ENCODE assay signal across 1 cellular context in genomic region chr2:32277674-32278475, GRCh38.
TF ChIP-seq lines count a peak whose summit lies in the region.

YIPF4 (plus strand) TSS chr2:32277904; CDS start chr2:32278156, 252 bp downstream.

TF ChIP-seq in K562, 482 proteins besides CTCF, POLR2A, EP300 and RAD21 (continued from another document and continues in another):
- peak; percentile 84; the same call in 1 of the 2 replicates for TF ChIP-seq ARID4B (CRISPR knock-in tag; IDR thresholded peaks at IDR 0.05)
- no peak for TF ChIP-seq IRF9 (tag; IDR thresholded peaks at IDR 0.05)
- 0 out of 3 replicates have a peak, but pooled peaks of 1 of the 2 experiments have one; percentile 27 for TF ChIP-seq CBX3 (IDR thresholded peaks at IDR 0.05; ENCODE audit: borderline replicate concordance in 1 of 2, low read length in 2 of 2)
- TF ChIP-seq POLR2H (tag; IDR thresholded peaks at IDR 0.05; ENCODE audit: low read depth): peak; percentile 82
- peak; percentile 84 for TF ChIP-seq GABPB1 (CRISPR knock-in tag; IDR thresholded peaks at IDR 0.05)
- peak; percentile 75; the same call in 1 of the 2 replicates for TF ChIP-seq TARDBP (IDR thresholded peaks at IDR 0.05)
- peak; percentile 60; the same call in 1 of the 2 replicates for TF ChIP-seq PML (IDR thresholded peaks at IDR 0.05; ENCODE audit: low read length)
- TF ChIP-seq LEF1 (IDR thresholded peaks at IDR 0.05): 0 out of 2 replicates have a peak, but pooled peaks have one; percentile 4
- peak; percentile 52; the same call in 1 of the 2 replicates for TF ChIP-seq ZNF395 (CRISPR knock-in tag; IDR thresholded peaks at IDR 0.05)
- TF ChIP-seq E2F4 (CRISPR knock-in tag; IDR thresholded peaks at IDR 0.05; ENCODE audit: low read depth): no peak
- no peak for TF ChIP-seq DEAF1 (CRISPR knock-in tag; IDR thresholded peaks at IDR 0.05)
- peak; percentile 52; the same call in 1 of the 2 replicates for TF ChIP-seq RB1 (IDR thresholded peaks at IDR 0.05; ENCODE audit: low read depth)
- no peak for TF ChIP-seq ZNF586 (CRISPR knock-in tag; conservative IDR thresholded peaks at IDR 0.05)
- 0 out of 2 replicates have a peak, but pooled peaks have one; percentile 29 for TF ChIP-seq THAP7 (CRISPR knock-in tag; IDR thresholded peaks at IDR 0.05)
- TF ChIP-seq FOXK2 (conservative IDR thresholded peaks at IDR 0.05 in 1 of 2, IDR thresholded peaks at IDR 0.05 in 1 of 2; ENCODE audit: low read depth in 2 of 2): peak; percentile 99 to 100
- TF ChIP-seq NR3C1 (CRISPR knock-in tag; IDR thresholded peaks at IDR 0.05): peak; percentile 71; the same call in 1 of the 2 replicates
- peak; percentile 69; the same call in 1 of the 2 replicates for TF ChIP-seq E2F1 (CRISPR knock-in tag; IDR thresholded peaks at IDR 0.05)
- TF ChIP-seq RBM25 (IDR thresholded peaks at IDR 0.05; ENCODE audit: low read depth, low read length, severe bottlenecking): peak; percentile 41
- TF ChIP-seq MXI1 (IDR thresholded peaks at IDR 0.05; ENCODE audit: low read depth, low read length): 0 out of 2 replicates have a peak, but pooled peaks have one; percentile 24
- TF ChIP-seq CGGBP1 (CRISPR knock-in tag; IDR thresholded peaks at IDR 0.05): no peak
- peak; percentile 33; the same call in 1 of the 2 replicates for TF ChIP-seq NCOR1 (IDR thresholded peaks at IDR 0.05)
- TF ChIP-seq ZKSCAN3 (CRISPR knock-in tag; IDR thresholded peaks at IDR 0.05): no peak
- no peak for TF ChIP-seq CBX5 (IDR thresholded peaks at IDR 0.05; ENCODE audit: borderline replicate concordance, low read depth)
- TF ChIP-seq CCNT2 (IDR thresholded peaks at IDR 0.05; ENCODE audit: borderline replicate concordance, extremely low read depth, insufficient read length, low read depth, low read length): peak; percentile 46
- TF ChIP-seq NR2C2 (CRISPR knock-in tag; IDR thresholded peaks at IDR 0.05): no peak
- peak; percentile 91 for TF ChIP-seq NR2C2 (tag; IDR thresholded peaks at IDR 0.05)
- no peak for TF ChIP-seq NR2F6 (CRISPR knock-in tag; IDR thresholded peaks at IDR 0.05)
- TF ChIP-seq NEUROD1 (IDR thresholded peaks at IDR 0.05; ENCODE audit: borderline replicate concordance, low read depth, low read length, partially characterized antibody): no peak
- peak in 1 of 3 experiments; percentile 74; a peak in 2 of 6 replicates for TF ChIP-seq ZBTB11 (CRISPR knock-in tag; IDR thresholded peaks at IDR 0.05)
- peak; percentile 68; the same call in 1 of the 2 replicates for TF ChIP-seq MTA3 (IDR thresholded peaks at IDR 0.05; ENCODE audit: borderline replicate concordance)
- TF ChIP-seq SRF (CRISPR knock-in tag; IDR thresholded peaks at IDR 0.05): 0 out of 4 replicates have a peak, but pooled peaks of 1 of the 2 experiments have one; percentile 58
- TF ChIP-seq FOXP1 (CRISPR knock-in tag; IDR thresholded peaks at IDR 0.05): peak; percentile 1; the same call in 1 of the 2 replicates
- peak; percentile 90 for TF ChIP-seq C11orf30 (IDR thresholded peaks at IDR 0.05; ENCODE audit: low read depth)
- no peak for TF ChIP-seq ZNF217 (CRISPR knock-in tag; IDR thresholded peaks at IDR 0.05)
- 0 out of 2 replicates have a peak, but pooled peaks have one; percentile 30 for TF ChIP-seq HDAC2 (IDR thresholded peaks at IDR 0.05)
- no peak for TF ChIP-seq HDAC8 (tag; IDR thresholded peaks at IDR 0.05)
- TF ChIP-seq TEAD1 (CRISPR knock-in tag; IDR thresholded peaks at IDR 0.05): peak in 1 of 2 experiments; percentile 51; a peak in 1 of 4 replicates
- no peak for TF ChIP-seq ELF2 (CRISPR knock-in tag; IDR thresholded peaks at IDR 0.05)
- peak; percentile 33; the same call in 1 of the 2 replicates for TF ChIP-seq MYC (IDR thresholded peaks at IDR 0.05; ENCODE audit: low read depth, low read length)
- TF ChIP-seq MYC (CRISPR knock-in tag; IDR thresholded peaks at IDR 0.05; ENCODE audit: borderline replicate concordance, low read depth): no peak
- TF ChIP-seq ARHGAP35 (IDR thresholded peaks at IDR 0.05; ENCODE audit: partially characterized antibody): no peak
- no peak for TF ChIP-seq E2F3 (CRISPR knock-in tag; IDR thresholded peaks at IDR 0.05)
- TF ChIP-seq ZEB2 (IDR thresholded peaks at IDR 0.05): 0 out of 2 replicates have a peak, but pooled peaks have one; percentile 17
- peak; percentile 97 for TF ChIP-seq PHF8 (IDR thresholded peaks at IDR 0.05; ENCODE audit: borderline replicate concordance, low read length)
- peak; percentile 29; the same call in 1 of the 2 replicates for TF ChIP-seq TGIF2 (CRISPR knock-in tag; IDR thresholded peaks at IDR 0.05)
- TF ChIP-seq SAP30 (IDR thresholded peaks at IDR 0.05; ENCODE audit: borderline replicate concordance, insufficient read depth, low read depth, low read length, poor library complexity, severe bottlenecking): peak; percentile 88
- no peak for TF ChIP-seq ZBED1 (IDR thresholded peaks at IDR 0.05)
- peak; percentile 49 for TF ChIP-seq ATF7 (IDR thresholded peaks at IDR 0.05)
- TF ChIP-seq HDAC1 (IDR thresholded peaks at IDR 0.05): peak in 1 of 2 experiments; percentile 92; a peak in 2 of 4 replicates
- TF ChIP-seq NR2C1 (IDR thresholded peaks at IDR 0.05): peak; percentile 59; the same call in 1 of the 2 replicates
- no peak for TF ChIP-seq NR2C1 (tag; IDR thresholded peaks at IDR 0.05)
- TF ChIP-seq POLR2B (IDR thresholded peaks at IDR 0.05; ENCODE audit: low read depth, partially characterized antibody): peak; percentile 78
- peak; percentile 13; the same call in 1 of the 2 replicates for TF ChIP-seq CEBPG (CRISPR knock-in tag; IDR thresholded peaks at IDR 0.05)
- no peak for TF ChIP-seq CEBPG (tag; conservative IDR thresholded peaks at IDR 0.05 in 1 of 2, IDR thresholded peaks at IDR 0.05 in 1 of 2)
- TF ChIP-seq SMAD4 (CRISPR knock-in tag; conservative IDR thresholded peaks at IDR 0.05): 0 out of 2 replicates have a peak, but pooled peaks have one; percentile 1
- TF ChIP-seq CREB1 (IDR thresholded peaks at IDR 0.05): peak; percentile 13; the same call in 1 of the 2 replicates
- peak; percentile 54 for TF ChIP-seq CREB1 (CRISPR knock-in tag; IDR thresholded peaks at IDR 0.05)
